ENCODE assay signal across 1 cellular context in the genomic region with DNA sequence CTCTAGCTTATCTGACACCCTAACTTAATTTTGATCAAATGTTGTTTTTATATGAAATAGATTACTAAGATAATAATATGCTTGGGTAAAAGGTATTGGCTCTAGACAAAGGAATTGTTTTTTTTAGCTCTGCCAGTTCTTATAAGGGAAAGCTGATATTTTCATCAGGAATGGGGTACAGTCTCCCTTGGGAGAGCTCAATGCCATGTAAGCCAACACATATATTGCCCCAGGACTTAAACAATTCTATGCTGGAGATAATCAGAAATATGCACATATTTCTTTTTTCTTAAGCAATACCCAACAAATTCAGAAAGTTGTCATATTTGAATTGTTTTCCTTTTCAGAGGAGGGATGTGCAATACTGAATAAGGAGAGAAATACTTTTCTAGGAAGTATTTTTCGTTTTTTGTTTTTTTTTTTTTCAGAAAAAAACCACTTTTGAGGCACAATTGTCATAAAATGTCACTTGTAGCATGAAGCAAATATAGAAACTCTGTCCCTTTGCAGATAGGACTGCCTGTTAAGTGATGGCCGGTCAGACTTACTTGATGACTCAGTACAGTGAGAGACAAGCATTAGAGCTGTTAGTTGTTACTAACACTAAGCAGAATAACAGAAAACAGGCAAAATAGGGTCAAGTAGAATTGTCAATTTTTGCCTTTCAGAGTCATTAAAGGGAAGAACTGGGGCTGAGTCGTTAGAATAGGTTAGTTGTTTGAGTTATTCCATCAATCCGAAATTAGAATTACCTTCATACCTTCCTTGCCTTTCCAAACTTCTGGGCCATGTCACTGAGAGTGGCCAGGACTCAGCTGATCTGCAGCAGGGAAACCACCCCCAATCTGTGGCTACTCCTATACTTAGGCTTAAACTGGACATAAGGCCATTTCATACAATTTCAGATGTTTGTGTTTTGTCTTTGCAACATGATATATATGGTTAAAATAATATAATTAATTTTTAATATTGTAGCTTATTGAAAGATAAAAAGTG.
TF ChIP-seq lines count a peak whose summit lies in the region.

No MANE protein-coding gene starts in this region.

TF ChIP-seq in IMR-90, 13 proteins besides CTCF, POLR2A, EP300 and RAD21:
- no peak for TF ChIP-seq MXI1 (IDR thresholded peaks at IDR 0.05; ENCODE audit: borderline replicate concordance, low read depth, low read length)
- no peak for TF ChIP-seq MAFK (IDR thresholded peaks at IDR 0.05; ENCODE audit: low read depth, low read length)
